In genomic region chr12:64102339-64102738, GRCh38 we compare ENCODE assay signal across 26 cellular contexts.
DNase-seq lines count a peak whose midpoint lies in the region; ATAC-seq and TF ChIP-seq lines count a peak whose summit lies in the region.
"Had no signal": no experiment of that assay in that cellular context is flagged by ENCODE, and none has a peak within 500 bp of the region (broad histone marks: within the 10 kb centered on the region; RNA-seq: fewer than 3 reads in every experiment).

No MANE protein-coding gene starts in this region.

- DNase-seq in ELR (ENCODE audit: low read depth) (peak; percentile 69), NB4 (ENCODE audit: low read depth) (peak; percentile 63), amniotic epithelial cell (ENCODE audit: low read depth) (peak; percentile 44), osteoblast (ENCODE audit: insufficient read length, low spot score, missing footprints) (peak; percentile 17), cerebellar nuclear complex (lab: John Stamatoyannopoulos, UW) (no peak)
- no peak for DNase-seq in activated naive CD4-positive, alpha-beta T cell treated with Interleukin-2 at 50 U/mL for 16 hours
- DNase-seq in activated CD8-positive, alpha-beta memory T cell treated with anti-CD3 and anti-CD28 coated beads for 24 hours, result no peak
- DNase-seq: activated CD4-positive, alpha-beta T cell treated with anti-CD3 and anti-CD28 coated beads for 36 hours; activated CD8-positive, alpha-beta T cell treated with anti-CD3 and anti-CD28 coated beads, Interleukin-2, amount 10 ng/mL, durations not matched to agents 7 days and 5 days; activated gamma-delta T cell; activated T-cell treated with anti-CD3 and anti-CD28 coated beads for 4 hours; cortex of kidney; DMS79 treated with DMSO at 0.1 percent for 48 hours; hippocampal formation; left colon; NCI-H1092; NCI-H1930; NCI-H526; pancreas; right cardiac atrium; stimulated activated naive B cell treated with anti-CD40 and anti-IgM and Interleukin-4, amounts not matched to agents 10 μg/mL and 1 μg/mL and 100 μg/mL, for 72 hours; T-helper 2 cell had no signal

- H3K79me2 ChIP-seq in osteoblast (ENCODE audit: insufficient read depth, low read length), result no peaks in the 10 kb centered on the region

- peaks cover 3% of the 10 kb centered on the region for H4K20me1 ChIP-seq in osteoblast (ENCODE audit: insufficient read depth, low read length)
- H4K20me1 ChIP-seq: BLaER1 treated with 17β-estradiol and CSF1 and Interleukin-3, amounts not matched to agents 10 nM and 100 nM had no signal

- H3K4me1 ChIP-seq in osteoblast (ENCODE audit: insufficient read depth, low read length), result peaks cover 65% of the 10 kb centered on the region
- H3K4me1 ChIP-seq: BLaER1 treated with 17β-estradiol and CSF1 and Interleukin-3, amounts not matched to agents 10 nM and 100 nM had no signal

- ATAC-seq in HG03025 (IDR thresholded peaks at IDR 0.05; ENCODE audit: low FRiP score, unreplicated experiment), result no peak
- ATAC-seq: activated CD4-positive, alpha-beta T cell treated with anti-CD3 and anti-CD28 coated beads for 36 hours; activated CD8-positive, alpha-beta T cell treated with anti-CD3 and anti-CD28 coated beads, Interleukin-2, amount 10 ng/mL, durations not matched to agents 7 days and 5 days; left colon; pancreas; right cardiac atrium; SK-N-SH treated with all-trans-retinoic acid at 6 μM for 48 hours; stimulated activated naive B cell treated with anti-CD40 and anti-IgM and Interleukin-4, amounts not matched to agents 10 μg/mL and 1 μg/mL and 100 μg/mL, for 72 hours had no signal

- peak overlapping the region; percentile 65 for H3K4me2 ChIP-seq in osteoblast (ENCODE audit: insufficient read depth, low read length)
- H3K4me2 ChIP-seq: BLaER1 treated with 17β-estradiol and CSF1 and Interleukin-3, amounts not matched to agents 10 nM and 100 nM had no signal

- TF ChIP-seq CTCF in NB4 (IDR thresholded peaks at IDR 0.05; ENCODE audit: low read depth, low read length) (no peak), osteoblast (IDR thresholded peaks at IDR 0.05; ENCODE audit: extremely low read depth, low read depth, low read length) (no peak)

- no peak overlapping the region for H2AFZ ChIP-seq in osteoblast (ENCODE audit: low read length)

- H3K9me3 ChIP-seq in osteoblast (ENCODE audit: low read depth, low read length), result no peaks in the 10 kb centered on the region
- H3K9me3 ChIP-seq: BLaER1 treated with 17β-estradiol and CSF1 and Interleukin-3, amounts not matched to agents 10 nM and 100 nM; esophagus muscularis mucosa; pancreas had no signal

- H3K4me3 ChIP-seq in NB4 (ENCODE audit: low read depth, low read length) (no peak overlapping the region), osteoblast (ENCODE audit: insufficient read depth, low read length) (no peak overlapping the region)
- H3K4me3 ChIP-seq: BLaER1 treated with 17β-estradiol and CSF1 and Interleukin-3, amounts not matched to agents 10 nM and 100 nM; esophagus muscularis mucosa; pancreas had no signal

- peaks cover 6% of the 10 kb centered on the region for H3K36me3 ChIP-seq in osteoblast (ENCODE audit: insufficient read depth, low read length)
- H3K36me3 ChIP-seq: pancreas had no signal

- no peaks in the 10 kb centered on the region for H3K27me3 ChIP-seq in osteoblast (ENCODE audit: insufficient read depth, low read length)
- H3K27me3 ChIP-seq: BLaER1 treated with 17β-estradiol and CSF1 and Interleukin-3, amounts not matched to agents 10 nM and 100 nM; esophagus muscularis mucosa; pancreas had no signal

- no peak for TF ChIP-seq POLR2A in NB4 (IDR thresholded peaks at IDR 0.05; ENCODE audit: extremely low read depth, insufficient read length)

- peak overlapping the region; percentile 23 for H3K27ac ChIP-seq in osteoblast (ENCODE audit: low read depth, low read length)
- H3K27ac ChIP-seq: BLaER1 treated with 17β-estradiol and CSF1 and Interleukin-3, amounts not matched to agents 10 nM and 100 nM; esophagus muscularis mucosa; pancreas had no signal

Comparison
In these comparisons a context has a peak if more than half of its experiments do, and no peak if none do; other contexts are left out.
1. DNase-seq: peak in ELR (single experiment), NB4 (single experiment), amniotic epithelial cell (single experiment) and osteoblast (single experiment); none in activated naive CD4-positive, alpha-beta T cell treated with Interleukin-2 at 50 U/mL for 16 hours (single experiment), cerebellar nuclear complex (0 of 2) and activated CD8-positive, alpha-beta memory T cell treated with anti-CD3 and anti-CD28 coated beads for 24 hours (single experiment).